ENCODE assay signal across 26 cellular contexts in genomic region chr20:48829940-48830339, GRCh38.
"Had no signal": no experiment of that assay in that cellular context is flagged by ENCODE, and none has a peak within 500 bp of the region (broad histone marks: within the 10 kb centered on the region; RNA-seq: fewer than 3 reads in every experiment).

No MANE protein-coding gene starts in this region.

- FAIRE-seq: bronchial epithelial cell, colon, frontal cortex, islet of Langerhans, pancreas had no signal

- H3K9me3 ChIP-seq: left lung, lower lobe of right lung, pancreas, psoas muscle, suprapubic skin, tibial nerve had no signal

- H3K36me3 Mint-ChIP-seq: naive thymus-derived CD8-positive, alpha-beta T cell had no signal

- H3K36me3 ChIP-seq: left lung, lower lobe of right lung, pancreas, suprapubic skin, tibial nerve had no signal

- DNase-seq: activated CD4-positive, alpha-beta T cell treated with anti-CD3 and anti-CD28 coated beads, Interleukin-2, amount 10 ng/mL, durations not matched to agents 24 days and 14 days; activated CD4-positive, CD25-positive, alpha-beta regulatory T cell treated with anti-CD3 and anti-CD28 coated beads, Interleukin-2, amount 50 U/mL, for 72 hours; activated CD8-positive, alpha-beta T cell treated with anti-CD3 and anti-CD28 coated beads for 36 hours; activated naive CD4-positive, alpha-beta T cell; activated T-cell treated with anti-CD3 and anti-CD28 coated beads, Interleukin-2, amount 50 U/mL, for 4 hours; dorsolateral prefrontal cortex; effector memory CD4-positive, alpha-beta T cell; left lung; lower lobe of right lung; mesenchymal stem cell; naive thymus-derived CD8-positive, alpha-beta T cell; nucleus accumbens; pancreas; psoas muscle; stimulated activated CD4-positive, alpha-beta T cell treated with anti-CD3 and anti-CD28 coated beads, Interleukin-15, amount 100 ng/mL, for 24 hours; stimulated activated CD4-positive, alpha-beta T cell treated with anti-CD3 and anti-CD28 coated beads, Interleukin-2, amount 100 ng/mL, for 24 hours; stimulated activated naive CD4-positive, alpha-beta T cell; T-helper 1 cell had no signal

- H3K9me3 Mint-ChIP-seq: activated CD4-positive, alpha-beta T cell treated with anti-CD3 and anti-CD28 coated beads, Interleukin-2, amount 10 ng/mL, durations not matched to agents 24 days and 14 days; activated CD8-positive, alpha-beta T cell treated with anti-CD3 and anti-CD28 coated beads for 36 hours; activated naive CD4-positive, alpha-beta T cell treated with anti-CD3 and anti-CD28 coated beads, Interleukin-2, amount 50 U/mL, for 72 hours; activated T-cell treated with anti-CD3 and anti-CD28 coated beads, Interleukin-2, amount 50 U/mL, for 4 hours; naive thymus-derived CD8-positive, alpha-beta T cell had no signal

- H3K4me3 ChIP-seq: dorsolateral prefrontal cortex, left lung, lower lobe of right lung, pancreas, psoas muscle, suprapubic skin, tibial nerve had no signal

- H3K27ac Mint-ChIP-seq: activated CD4-positive, alpha-beta T cell treated with anti-CD3 and anti-CD28 coated beads, Interleukin-2, amount 10 ng/mL, durations not matched to agents 24 days and 14 days; activated CD8-positive, alpha-beta T cell treated with anti-CD3 and anti-CD28 coated beads for 36 hours; activated naive CD4-positive, alpha-beta T cell treated with anti-CD3 and anti-CD28 coated beads, Interleukin-2, amount 50 U/mL, for 72 hours had no signal

- H3K4me1 ChIP-seq: pancreas had no signal

- ATAC-seq: activated CD8-positive, alpha-beta T cell treated with anti-CD3 and anti-CD28 coated beads for 36 hours; activated naive CD4-positive, alpha-beta T cell treated with anti-CD3 and anti-CD28 coated beads, Interleukin-2, amount 50 U/mL, for 72 hours; activated T-cell treated with anti-CD3 and anti-CD28 coated beads, Interleukin-2, amount 50 U/mL, for 4 hours; left lung; lower lobe of right lung; naive thymus-derived CD8-positive, alpha-beta T cell; pancreas; psoas muscle had no signal

- H3K27ac ChIP-seq: lower lobe of right lung, pancreas, suprapubic skin, VCaP had no signal

- H3K27me3 Mint-ChIP-seq: activated CD8-positive, alpha-beta T cell treated with anti-CD3 and anti-CD28 coated beads for 36 hours; naive thymus-derived CD8-positive, alpha-beta T cell had no signal

- H3K4me3 Mint-ChIP-seq: activated CD8-positive, alpha-beta T cell treated with anti-CD3 and anti-CD28 coated beads for 36 hours had no signal

- H3K27me3 ChIP-seq: dorsolateral prefrontal cortex, tibial nerve had no signal
